ENCODE assay signal across 19 cellular contexts in genomic region chr12:25625146-25625545, GRCh38.
DNase-seq lines count a peak whose midpoint lies in the region; ATAC-seq and TF ChIP-seq lines count a peak whose summit lies in the region.
"Had no signal": no experiment of that assay in that cellular context is flagged by ENCODE, and none has a peak within 500 bp of the region (broad histone marks: within the 10 kb centered on the region; RNA-seq: fewer than 3 reads in every experiment).

No MANE protein-coding gene starts in this region.

- no peak overlapping the region for H3K4me2 ChIP-seq in OCI-LY3 (ENCODE audit: low read length)
- no peak overlapping the region for H3K4me2 ChIP-seq in neuronal stem cell (ENCODE audit: insufficient read depth, low read length, poor library complexity, severe bottlenecking)
- H3K4me2 ChIP-seq: A549 had no signal

- H3K9me3 ChIP-seq in OCI-LY3 (ENCODE audit: insufficient read depth, low read length) (0 out of 2 replicates have a peak, but pooled peaks cover 3% of the 10 kb centered on the region), neuronal stem cell (replicated peaks in 1 of 2; ENCODE audit: control insufficient read depth in 2 of 2, insufficient read depth in 1 of 2, low read depth in 1 of 2, low read length in 2 of 2) (peaks cover 0 to 3% of the 10 kb centered on the region in 2 donors)
- H3K9me3 ChIP-seq: A549, BE2C had no signal

- no peak overlapping the region for H2BK120ac ChIP-seq in neuronal stem cell (ENCODE audit: low read depth, low read length)

- no peaks in the 10 kb centered on the region for H3K79me2 ChIP-seq in OCI-LY3 (ENCODE audit: low read length)

- WGBS in neuronal stem cell (ENCODE audit: extremely low coverage in 2 of 2, insufficient read length in 2 of 2, insufficient replicate concordance in 1 of 2), 2 donors, result no CpG with 5 or more reads among the region's 2 CpGs

- no peak overlapping the region for H4K91ac ChIP-seq in neuronal stem cell (ENCODE audit: low read depth, low read length, poor library complexity)

- no peaks in the 10 kb centered on the region for H3K4me1 Mint-ChIP-seq in stimulated activated naive CD8-positive, alpha-beta T cell treated with anti-CD3 and anti-CD28 coated beads, Interleukin-15, amount 100 ng/mL, for 72 hours
- H3K4me1 Mint-ChIP-seq: CD4-positive, CD25-positive, alpha-beta regulatory T cell; CD8-positive, alpha-beta memory T cell had no signal

- H3K36me3 ChIP-seq in OCI-LY3 (replicated peaks; ENCODE audit: low read depth, low read length) (no peaks in the 10 kb centered on the region), neuronal stem cell (replicated peaks in 1 of 2; ENCODE audit: control insufficient read depth in 2 of 2, insufficient read depth in 2 of 2, low read length in 2 of 2) (no peaks in the 10 kb centered on the region)
- H3K36me3 ChIP-seq: BE2C had no signal

- no peak for TF ChIP-seq CTCF in OCI-LY3 (IDR thresholded peaks at IDR 0.05; ENCODE audit: low read depth, low read length)

- H3K18ac ChIP-seq in neuronal stem cell (ENCODE audit: low read length), result no peak overlapping the region

- H3K79me1 ChIP-seq in neuronal stem cell (ENCODE audit: low read depth, low read length), result no peaks in the 10 kb centered on the region

- no peak overlapping the region for H3K4me3 Mint-ChIP-seq in stimulated activated naive CD8-positive, alpha-beta T cell treated with anti-CD3 and anti-CD28 coated beads, Interleukin-15, amount 100 ng/mL, for 72 hours
- H3K4me3 Mint-ChIP-seq: CD4-positive, CD25-positive, alpha-beta regulatory T cell; CD8-positive, alpha-beta memory T cell; H9 had no signal

- H2BK5ac ChIP-seq in neuronal stem cell (ENCODE audit: low read length), result no peak overlapping the region

- H2AK5ac ChIP-seq in neuronal stem cell (ENCODE audit: low read depth, low read length), result peak overlapping the region; percentile 58

- no peak overlapping the region for H3K4ac ChIP-seq in neuronal stem cell (ENCODE audit: low read length)

- H2BK12ac ChIP-seq in neuronal stem cell (ENCODE audit: low read length), result no peak overlapping the region

- H3K27me3 Mint-ChIP-seq in stimulated activated naive CD8-positive, alpha-beta T cell treated with anti-CD3 and anti-CD28 coated beads, Interleukin-15, amount 100 ng/mL, for 72 hours, result no peaks in the 10 kb centered on the region
- H3K27me3 Mint-ChIP-seq: CD4-positive, CD25-positive, alpha-beta regulatory T cell had no signal

- H3K4me3 ChIP-seq in OCI-LY3 (ENCODE audit: low read length), result no peak overlapping the region
- H3K4me3 ChIP-seq in neuronal stem cell (ENCODE audit: low read length in 2 of 2), result no peak overlapping the region
- H3K4me3 ChIP-seq: A549, GM12878, K562 had no signal

- H4K20me1 ChIP-seq in OCI-LY3 (ENCODE audit: insufficient read depth, low read length), result no peaks in the 10 kb centered on the region

- H3K4me1 ChIP-seq in OCI-LY3 (ENCODE audit: low read length) (no peaks in the 10 kb centered on the region), neuronal stem cell (ENCODE audit: control insufficient read depth in 2 of 2, insufficient read depth in 1 of 2, low read depth in 1 of 2, low read length in 2 of 2) (peaks cover 0 to 2% of the 10 kb centered on the region in 2 donors)
- H3K4me1 ChIP-seq: A549 had no signal

- H3K9me3 Mint-ChIP-seq in stimulated activated naive CD8-positive, alpha-beta T cell treated with anti-CD3 and anti-CD28 coated beads, Interleukin-15, amount 100 ng/mL, for 72 hours, result peaks cover 1 to 4% of the 10 kb centered on the region in 2 donors
- H3K9me3 Mint-ChIP-seq: H9 had no signal

- H3K27ac ChIP-seq in OCI-LY3 (ENCODE audit: low read length) (no peak overlapping the region), neuronal stem cell (replicated peaks; ENCODE audit: low read length) (no peak overlapping the region)
- H3K27ac ChIP-seq: 22Rv1, A549 had no signal

- H2AFZ ChIP-seq in OCI-LY3 (ENCODE audit: low read depth, low read length) (0 out of 2 replicates have a peak overlapping the region, but pooled peaks have one; percentile 33), neuronal stem cell (ENCODE audit: low read length) (no peak overlapping the region)

- no peak overlapping the region for H3K14ac ChIP-seq in neuronal stem cell (ENCODE audit: low read length)

- H3K27ac Mint-ChIP-seq in stimulated activated naive CD8-positive, alpha-beta T cell treated with anti-CD3 and anti-CD28 coated beads, Interleukin-15, amount 100 ng/mL, for 72 hours, result no peak overlapping the region
- H3K27ac Mint-ChIP-seq: CD4-positive, CD25-positive, alpha-beta regulatory T cell; CD8-positive, alpha-beta memory T cell had no signal

- no peak overlapping the region for H2BK15ac ChIP-seq in neuronal stem cell (ENCODE audit: low read length)

- ATAC-seq in stimulated activated naive CD8-positive, alpha-beta T cell treated with anti-CD3 and anti-CD28 coated beads, Interleukin-15, amount 100 ng/mL, for 72 hours, result peak; percentile 56
- ATAC-seq in stimulated activated naive CD8-positive, alpha-beta T cell treated with anti-CD3 and anti-CD28 coated beads, Interleukin-15, Interleukin-2, amounts not matched to agents 100 U/mL and 50 U/mL, for 24 hours, result no peak
- ATAC-seq: A549, GM12878, K562 had no signal

- H4K8ac ChIP-seq in neuronal stem cell (ENCODE audit: low read depth, low read length), result no peak overlapping the region

- no peak overlapping the region for H3K23ac ChIP-seq in neuronal stem cell (ENCODE audit: low read depth, low read length, poor library complexity)

- no peak for DNase-seq in stimulated activated naive CD8-positive, alpha-beta T cell treated with anti-CD3 and anti-CD28 coated beads, Interleukin-15, amount 100 ng/mL, for 72 hours
- no peak for DNase-seq in stimulated activated naive CD8-positive, alpha-beta T cell treated with anti-CD3 and anti-CD28 coated beads, Interleukin-15, Interleukin-2, amounts not matched to agents 100 U/mL and 50 U/mL, for 24 hours
- peak; percentile 44 for DNase-seq in fibroblast of gingiva (ENCODE audit: low read depth)
- no peak for DNase-seq in neuronal stem cell (ENCODE audit: low spot score)
- DNase-seq in NCI-H82 treated with DMSO at 0.1 percent for 48 hours (lab: John Stamatoyannopoulos, UW; ENCODE audit: unreplicated experiment), result no peak
- DNase-seq in DMS79 treated with DMSO at 0.1 percent for 48 hours (lab: John Stamatoyannopoulos, UW), result no peak
- DNase-seq in LoVo (ENCODE audit: low spot score), result no peak
- DNase-seq: BE2C; C1 segment of cervical spinal cord; CD4-positive, CD25-positive, alpha-beta regulatory T cell; CD8-positive, alpha-beta memory T cell; COR-L47; GF-D8; H9 had no signal

- H3K27me3 ChIP-seq in OCI-LY3 (ENCODE audit: low read depth, low read length) (no peaks in the 10 kb centered on the region), neuronal stem cell (ENCODE audit: control insufficient read depth in 3 of 3, insufficient read depth in 3 of 3, low read depth in 1 of 3, low read length in 3 of 3) (no peaks in the 10 kb centered on the region)
- H3K27me3 ChIP-seq: BE2C had no signal

- H3K9ac ChIP-seq in OCI-LY3 (ENCODE audit: low read length), result no peak overlapping the region
- H3K9ac ChIP-seq in neuronal stem cell (ENCODE audit: low read depth, low read length, poor library complexity), result no peak overlapping the region
